13 cellular contexts compared by ENCODE assay signal in genomic region chr3:161171639-161172552, GRCh38. TPM values are rescaled to one million over a fixed set of nuclear protein-coding genes. Genes with fewer than 3 reads are reported as not detected.
DNase-seq lines count a peak whose midpoint lies in the region; ATAC-seq, FAIRE-seq and TF ChIP-seq lines count a peak whose summit lies in the region.
"Had no signal": no experiment of that assay in that cellular context is flagged by ENCODE, and none has a peak within 500 bp of the region (broad histone marks: within the 10 kb centered on the region; RNA-seq: fewer than 3 reads in every experiment).

No MANE protein-coding gene starts in this region.

- TF ChIP-seq EP300 in HepG2 (IDR thresholded peaks at IDR 0.05; ENCODE audit: low read depth in 2 of 2, low read length in 2 of 2) (no peak), HepG2 (CRISPR knock-in tag; IDR thresholded peaks at IDR 0.05; ENCODE audit: borderline replicate concordance) (no peak)

- no peaks in the 10 kb centered on the region for H3K79me2 ChIP-seq in HepG2 (ENCODE audit: insufficient read depth, low read length)

- no peaks in the 10 kb centered on the region for H3K27me3 ChIP-seq in HepG2 (ENCODE audit: control insufficient read depth in 1 of 2, insufficient read depth in 2 of 2, low read length in 2 of 2)
- H3K27me3 ChIP-seq: stomach had no signal

- no peaks in the 10 kb centered on the region for H4K20me1 ChIP-seq in HepG2 (ENCODE audit: insufficient read depth, low read length)

- no peak overlapping the region for H3K27ac ChIP-seq in HepG2 (ENCODE audit: extremely low read length, insufficient read depth, low read length)
- H3K27ac ChIP-seq: stomach had no signal

- no peak overlapping the region for H3K4me2 ChIP-seq in HepG2 (ENCODE audit: low read depth, low read length)

- in situ Hi-C loops in HepG2 (cut with HindIII; ENCODE audit: extremely low pct_ligation_motif_present, low pct_unique_long_range_greater_than_20kb) = no loop called here

- TF ChIP-seq RAD21 in HepG2 (CRISPR knock-in tag; IDR thresholded peaks at IDR 0.05) = no peak

- no peak overlapping the region for H3K4me3 ChIP-seq in HepG2 (replicated peaks in 1 of 3; ENCODE audit: insufficient read depth in 1 of 3, low read depth in 2 of 3, low read length in 3 of 3)
- H3K4me3 ChIP-seq: stomach had no signal

- peak; percentile 53 for ATAC-seq in HepG2
- ATAC-seq: effector memory CD8-positive, alpha-beta T cell; T-helper 17 cell had no signal

- H3K9me3 ChIP-seq in HepG2 (ENCODE audit: low read length) = peaks cover 5% of the 10 kb centered on the region; the same call in 1 of the 2 replicates

- CTCF ChIA-PET in HepG2 (lab: Yijun Ruan, JAX; ENCODE audit: low intra/inter-chr PET ratio, low total read pairs) = no interaction called here

- DNase-seq in D721Med (ENCODE audit: insufficient read length, low spot score) = no peak
- DNase-seq in NCI-H526 treated with DMSO at 0.1 percent for 48 hours (lab: John Stamatoyannopoulos, UW) = peak; percentile 8
- peak; percentile 51 for DNase-seq in cerebellar cortex (ENCODE audit: low spot score)
- no peak for DNase-seq in HepG2 (ENCODE audit: low spot score)
- DNase-seq in urothelium cell line (ENCODE audit: low spot score) = no peak
- DNase-seq in amygdala (lab: John Stamatoyannopoulos, UW) = no peak
- DNase-seq in ecto neural progenitor cell (ENCODE audit: low spot score) = no peak
- no peak for DNase-seq in activated effector memory CD4-positive, alpha-beta T cell treated with Interleukin-2 at 50 U/mL for 16 hours
- DNase-seq: activated T-cell treated with anti-CD3 and anti-CD28 coated beads, Interleukin-2, amount 50 U/mL, for 48 hours; effector memory CD8-positive, alpha-beta T cell; NCI-H1417; stomach; T-helper 17 cell had no signal

- WGBS in HepG2 (ENCODE audit: low lambda C conversion rate) = 15% methylated on average over 2 of the region's 2 CpGs

- no peak overlapping the region for H3K9ac ChIP-seq in HepG2 (ENCODE audit: insufficient read depth, low read depth, low read length)

- TF ChIP-seq CTCF in D721Med (IDR thresholded peaks at IDR 0.05; ENCODE audit: insufficient read depth, missing control alignments) (peak; percentile 11), HepG2 (CRISPR knock-in tag; IDR thresholded peaks at IDR 0.05) (peak; percentile 30)

- no peaks in the 10 kb centered on the region for H3K36me3 ChIP-seq in HepG2 (replicated peaks in 1 of 2; ENCODE audit: control insufficient read depth in 1 of 2, insufficient read depth in 2 of 2, low read length in 2 of 2)
- H3K36me3 ChIP-seq: stomach had no signal

- no peak for FAIRE-seq in D721Med (lab: Jason Lieb, UNC)
- FAIRE-seq in HepG2 (lab: Jason Lieb, UNC) = no peak
- no peak for FAIRE-seq in urothelium cell line (lab: Jason Lieb, UNC)

- no TSS peak for BruUV-seq in HepG2 (replicated peaks; lab: Mats Ljungman, UMichigan)

- no peak for TF ChIP-seq POLR2A in HepG2 (IDR thresholded peaks at IDR 0.05; ENCODE audit: insufficient read depth in 1 of 2, low read depth in 2 of 2, low read length in 2 of 2)

- H3K4me1 ChIP-seq in HepG2 (ENCODE audit: insufficient read depth, low read length) = no peaks in the 10 kb centered on the region

- intact Hi-C loops in HepG2 (cut with micrococcal nuclease; ENCODE audit: unreplicated experiment) = no loop called here

- POLR2A ChIA-PET in HepG2 (lab: Yijun Ruan, JAX) = no interaction called here

- H2AFZ ChIP-seq in HepG2 (ENCODE audit: low read length) = no peak overlapping the region

TF ChIP-seq in HepG2, 621 proteins besides CTCF, POLR2A, EP300 and RAD21:
- TF ChIP-seq HNRNPK (IDR thresholded peaks at IDR 0.05; ENCODE audit: low read depth, low read length, poor library complexity, severe bottlenecking) = peak; percentile 95
- TF ChIP-seq STAG1 (CRISPR knock-in tag; IDR thresholded peaks at IDR 0.05) = peak; percentile 49
- TF ChIP-seq PCBP1 (IDR thresholded peaks at IDR 0.05; ENCODE audit: borderline replicate concordance, low read depth, low read length) = 0 out of 2 replicates have a peak, but pooled peaks have one; percentile 39
- TF ChIP-seq MTERF4 (CRISPR knock-in tag; IDR thresholded peaks at IDR 0.05) = no peak
TF ChIP-seq in HepG2: peak in this region for 3.

RNA-seq across cellular contexts. Expression of gene NMD3, which starts 49.2 kb away (rescaled TPM):
- total RNA-seq in HepG2 (2016; rRNA removed; fragmentation: Illumina TruSeq; extraction: Trizol) = 55.2 and 95.4 TPM in 2 replicates
- 8.5 and 10.5 TPM in 2 replicates for total RNA-seq in HepG2 (2016; cell fraction: cytosol; rRNA removed; fragmentation: Illumina TruSeq; extraction: Trizol; ENCODE audit: low read depth)
- 55.7 and 91.2 TPM in 2 replicates for total RNA-seq in HepG2 (2016; cell fraction: insoluble cytoplasmic fraction; rRNA removed; fragmentation: Illumina TruSeq; extraction: Trizol)
- total RNA-seq in HepG2 (2016; cell fraction: membrane; rRNA removed; fragmentation: Illumina TruSeq; extraction: Trizol) = 22.8 and 30.4 TPM in 2 replicates
- 46.6 and 50.5 TPM in 2 replicates for total RNA-seq in HepG2 (2016; cell fraction: nucleus; rRNA removed; fragmentation: Illumina TruSeq; extraction: Trizol)
- 31.3 and 44.2 TPM in 2 replicates for polyA plus RNA-seq in HepG2 (2011; rRNA removed)
- 17.1 and 21.6 TPM in 2 replicates for polyA plus RNA-seq in HepG2 (2011; cell fraction: cytosol; rRNA removed)
- polyA plus RNA-seq in HepG2 (2011; cell fraction: nucleus; rRNA removed) = 19.8 and 20.3 TPM in 2 replicates
- polyA plus RNA-seq in HepG2 (2012) = 46.6 and 51.7 TPM in 2 replicates
- polyA plus RNA-seq in HepG2 (2016; cell fraction: cytosol; fragmentation: Illumina TruSeq; extraction: Trizol; ENCODE audit: low read depth) = 3.5 and 4.3 TPM in 2 replicates
- polyA plus RNA-seq in HepG2 (2016; cell fraction: insoluble cytoplasmic fraction; fragmentation: Illumina TruSeq; extraction: Trizol; ENCODE audit: low read depth) = 73.9 and 86.1 TPM in 2 replicates
- polyA plus RNA-seq in HepG2 (2016; cell fraction: membrane; fragmentation: Illumina TruSeq; extraction: Trizol; ENCODE audit: low read depth) = 11.3 and 13.2 TPM in 2 replicates
- 39.5 and 44.5 TPM in 2 replicates for polyA plus RNA-seq in HepG2 (2016; cell fraction: nucleus; fragmentation: Illumina TruSeq; extraction: Trizol; ENCODE audit: insufficient read depth, low read depth)
- 55.7 and 74.3 TPM in 2 replicates for polyA minus RNA-seq in HepG2 (2011; rRNA and poly(A)+ RNA removed; ENCODE audit: low replicate concordance)
- 50.4 and 51.5 TPM in 2 replicates for polyA minus RNA-seq in HepG2 (2011; cell fraction: cytosol; rRNA and poly(A)+ RNA removed)
- 85.7 and 94.0 TPM in 2 replicates for polyA minus RNA-seq in HepG2 (2011; cell fraction: nucleus; rRNA and poly(A)+ RNA removed)

Comparison
In these comparisons a context has a peak if more than half of its experiments do, and no peak if none do; other contexts are left out.
1. DNase-seq: peak in NCI-H526 treated with DMSO at 0.1 percent for 48 hours (single experiment) and cerebellar cortex (single experiment); none in D721Med (single experiment), HepG2 (single experiment), urothelium cell line (single experiment), amygdala (0 of 56), ecto neural progenitor cell (single experiment) and activated effector memory CD4-positive, alpha-beta T cell treated with Interleukin-2 at 50 U/mL for 16 hours (single experiment).